ENCODE assay signal across 1 cellular context in genomic region chr17:43552229-43552837, GRCh38.
TF ChIP-seq lines count a peak whose summit lies in the region.

No MANE protein-coding gene starts in this region.

TF ChIP-seq in H1, 55 proteins besides CTCF, POLR2A, EP300 and RAD21 (continued from another document):
- TF ChIP-seq RXRA (IDR thresholded peaks at IDR 0.05; ENCODE audit: insufficient read depth, low read depth, low read length), result no peak
- no peak for TF ChIP-seq CHD2 (IDR thresholded peaks at IDR 0.05; ENCODE audit: low read length)
- TF ChIP-seq BCL11A (IDR thresholded peaks at IDR 0.05; ENCODE audit: low read depth in 2 of 2, low read length in 2 of 2), result no peak
- TF ChIP-seq CREB1 (IDR thresholded peaks at IDR 0.05), result no peak
- no peak for TF ChIP-seq ATF3 (IDR thresholded peaks at IDR 0.05; ENCODE audit: insufficient read depth, low read depth, low read length)
- TF ChIP-seq CTBP2 (IDR thresholded peaks at IDR 0.05; ENCODE audit: borderline replicate concordance, insufficient read depth, insufficient read length, low read length), result no peak
- TF ChIP-seq HDAC2 (IDR thresholded peaks at IDR 0.05; ENCODE audit: borderline replicate concordance in 1 of 2, low read depth in 2 of 2, low read length in 2 of 2), result no peak
- no peak for TF ChIP-seq EGR1 (IDR thresholded peaks at IDR 0.05; ENCODE audit: borderline replicate concordance, low read depth, low read length)
- no peak for TF ChIP-seq CBX5 (IDR thresholded peaks at IDR 0.05; ENCODE audit: low read depth, low read length)
- TF ChIP-seq KDM1A (IDR thresholded peaks at IDR 0.05; ENCODE audit: borderline replicate concordance, low read length), result no peak
- no peak for TF ChIP-seq TAF7 (optimal IDR thresholded peaks at IDR 0.05; ENCODE audit: borderline replicate concordance, low read depth, low read length)
- TF ChIP-seq NANOG (IDR thresholded peaks at IDR 0.05; ENCODE audit: insufficient read depth, low read depth, low read length, poor library complexity, severe bottlenecking), result no peak
